8 cellular contexts compared by ENCODE assay signal in the genomic region with DNA sequence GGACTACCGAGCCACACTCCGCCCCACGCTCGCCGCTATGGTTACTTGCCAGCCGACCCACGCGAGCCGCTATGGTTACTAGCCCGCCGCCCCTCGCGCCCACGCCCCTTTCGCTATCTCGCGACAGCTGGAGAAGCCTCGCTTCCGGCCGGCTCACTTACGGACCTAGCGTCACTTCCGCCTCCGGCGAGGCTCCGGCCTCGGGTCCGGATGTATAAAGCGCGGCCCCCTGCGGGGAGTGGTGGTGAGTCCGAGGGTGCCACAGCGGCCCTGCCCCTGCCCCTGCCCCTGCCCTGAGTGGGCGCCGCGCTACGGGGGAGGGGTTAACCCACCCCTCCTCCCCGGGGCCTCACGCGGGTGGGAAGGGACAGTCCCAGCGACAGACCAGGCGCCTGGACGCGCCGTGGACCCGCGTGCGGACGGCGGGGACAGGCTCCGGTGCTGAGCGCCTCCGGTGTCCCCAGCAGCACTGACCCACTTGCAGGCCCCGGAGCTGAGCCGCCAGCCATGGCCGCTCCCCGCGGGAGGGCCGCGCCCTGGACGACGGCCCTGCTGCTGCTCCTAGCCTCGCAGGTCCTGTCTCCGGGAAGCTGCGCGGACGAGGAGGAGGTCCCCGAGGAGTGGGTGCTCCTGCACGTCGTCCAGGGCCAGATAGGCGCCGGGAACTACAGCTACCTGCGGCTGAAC. TPM values are rescaled to one million over a fixed set of nuclear protein-coding genes. Genes with fewer than 3 reads are reported as not detected.
DNase-seq lines count a peak whose midpoint lies in the region; ATAC-seq and TF ChIP-seq lines count a peak whose summit lies in the region.

Gene C6orf120 (plus strand): TSS at position 174 of the 687 bp plus-strand sequence. CDS start 334 bp downstream, at position 508.
Gene WDR27 (minus strand): TSS at position 77 of the 687 bp plus-strand sequence. CDS start 13,024 bp downstream, outside the sequence.

- POLR2A ChIA-PET in activated B cell treated with CpG ODN at 0.5 μM for 24 hours (lab: Charles Lee), result interaction anchor here (0.7 to 3.9 kb wide), 11 partner anchors 10 to 882 kb away, joined by 3 to 64 read pairs (median 6); partner anchors contain the start of genes DYNLT2, ERMARD, PDCD2 and PHF10

- peak within 1 kb of the TSS; percentile 92 for H3K4me3 Mint-ChIP-seq in activated B cell treated with CpG ODN at 0.5 μM for 24 hours

- H3K27me3 Mint-ChIP-seq in activated B cell treated with CpG ODN at 0.5 μM for 24 hours, result no peaks in the 10 kb centered on the region

- CTCF ChIA-PET in activated B cell treated with CpG ODN at 0.5 μM for 24 hours (lab: Charles Lee), result interaction anchor here (1.0 to 1.7 kb wide), 3 partner anchors 16 to 47 kb away, joined by 3 to 6 read pairs (median 3); no protein-coding TSS in a partner anchor

- H3K9me3 Mint-ChIP-seq in activated B cell treated with CpG ODN at 0.5 μM for 24 hours, result no peaks in the 10 kb centered on the region

- intact Hi-C loops in activated B cell treated with CpG ODN at 0.5 μM for 24 hours (cut with micrococcal nuclease), result loop anchor here (1.0 to 5.0 kb wide), 9 partner anchors 21 to 882 kb away; partner anchors contain the start of genes DLL1, DYNLT2, ERMARD and FAM120B

- peak within 1 kb of the TSS; percentile 88 for H3K27ac Mint-ChIP-seq in activated B cell treated with CpG ODN at 0.5 μM for 24 hours

- peaks cover 39% of the 10 kb centered on the region for H3K36me3 Mint-ChIP-seq in activated B cell treated with CpG ODN at 0.5 μM for 24 hours (ENCODE audit: low read depth)

- peak; percentile 96 for ATAC-seq in GM18909 (IDR thresholded peaks at IDR 0.05; ENCODE audit: poor library complexity, unreplicated experiment)
- ATAC-seq in HG03175 (IDR thresholded peaks at IDR 0.05; ENCODE audit: unreplicated experiment), result peak; percentile 95
- peak; percentile 87 for ATAC-seq in activated B cell treated with CpG ODN at 0.5 μM for 24 hours (ENCODE audit: low read depth)

- H3K27ac ChIP-seq in caudate nucleus (ENCODE audit: low read depth, low read length), result peak within 1 kb of the TSS; percentile 93

- peak; percentile 96 for DNase-seq in AG08395 (ENCODE audit: low spot score)
- DNase-seq in NCI-H226, result peak; percentile 98
- DNase-seq in activated B cell treated with CpG ODN at 0.5 μM for 24 hours, result peak; percentile 96
- DNase-seq in caudate nucleus (lab: John Stamatoyannopoulos, UW), result peak in 60 of 61 donors; percentile 32 to 97 (median 91)
- DNase-seq in inferior parietal cortex (ENCODE audit: extremely low spot score), result peak; percentile 96
- peak; percentile 97 for DNase-seq in stimulated activated CD4-positive, alpha-beta T cell treated with anti-CD3 and anti-CD28 coated beads, Interleukin-12 subunit alpha, Interleukin-12 subunit beta, amount 100 ng/mL, for 24 hours (ENCODE audit: low read depth in 2 of 2)

- peaks cover 50% of the 10 kb centered on the region for H3K4me1 Mint-ChIP-seq in activated B cell treated with CpG ODN at 0.5 μM for 24 hours

- no peak for TF ChIP-seq CTCF in activated B cell treated with CpG ODN at 0.5 μM for 24 hours (IDR thresholded peaks at IDR 0.05)

RNA-seq across cellular contexts. Expression of gene C6orf120, which starts in this region (rescaled TPM):
- total RNA-seq in activated B cell treated with CpG ODN at 0.5 μM for 24 hours, result 21.7 and 24.8 TPM in 2 replicates

RNA-seq across cellular contexts. Expression of gene WDR27, which starts in this region (rescaled TPM):
- total RNA-seq in activated B cell treated with CpG ODN at 0.5 μM for 24 hours, result 36.8 and 49.1 TPM in 2 replicates

Comparison
In these comparisons a context has a peak if more than half of its experiments do, and no peak if none do; other contexts are left out.
1. Peak in every context shown above with its lines: DNase-seq, ATAC-seq and H3K27ac ChIP-seq.